Comparison of ENCODE assay signal across 8 cellular contexts in the genomic region with DNA sequence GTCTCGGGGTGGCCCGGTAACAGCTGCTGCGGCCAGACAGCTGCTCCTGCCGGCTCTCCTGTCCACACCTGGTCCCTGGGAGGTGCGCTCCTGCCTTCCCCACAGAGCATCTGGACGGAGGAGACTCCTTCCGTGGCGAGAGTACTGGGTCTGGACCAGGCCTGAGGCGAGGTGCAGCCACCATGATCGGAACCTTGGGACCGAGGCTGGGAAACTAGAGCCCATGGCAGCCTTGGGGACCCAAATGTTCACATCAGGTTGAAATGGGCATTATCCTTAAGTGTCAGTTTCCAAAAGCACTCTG. TPM values are rescaled to one million over a fixed set of nuclear protein-coding genes. Genes with fewer than 3 reads are reported as not detected.
DNase-seq lines count a peak whose midpoint lies in the region; ATAC-seq lines count a peak whose summit lies in the region.

No MANE protein-coding gene starts in this region.

- peak overlapping the region; percentile 95 for H3K4me3 ChIP-seq in iPS-18c (ENCODE audit: insufficient read depth, low read depth, low read length)

- H3K4me3 Mint-ChIP-seq in activated naive CD8-positive, alpha-beta T cell treated with anti-CD3 and anti-CD28 coated beads for 36 hours: peak overlapping the region; percentile 95
- peak overlapping the region; percentile 99 for H3K4me3 Mint-ChIP-seq in stimulated activated naive CD8-positive, alpha-beta T cell treated with anti-CD3 and anti-CD28 coated beads, Interleukin-15, Interleukin-2, amounts not matched to agents 100 ng/mL and 50 ng/mL, for 24 hours

- H3K27me3 Mint-ChIP-seq in activated naive CD8-positive, alpha-beta T cell treated with anti-CD3 and anti-CD28 coated beads for 36 hours: no peaks in the 10 kb centered on the region
- no peaks in the 10 kb centered on the region for H3K27me3 Mint-ChIP-seq in stimulated activated naive CD8-positive, alpha-beta T cell treated with anti-CD3 and anti-CD28 coated beads, Interleukin-15, Interleukin-2, amounts not matched to agents 100 ng/mL and 50 ng/mL, for 24 hours

- peaks cover 5% of the 10 kb centered on the region for H3K9me3 Mint-ChIP-seq in activated naive CD8-positive, alpha-beta T cell treated with anti-CD3 and anti-CD28 coated beads for 36 hours
- peaks cover 8% of the 10 kb centered on the region for H3K9me3 Mint-ChIP-seq in stimulated activated naive CD8-positive, alpha-beta T cell treated with anti-CD3 and anti-CD28 coated beads, Interleukin-15, Interleukin-2, amounts not matched to agents 100 ng/mL and 50 ng/mL, for 24 hours

- peaks cover 32% of the 10 kb centered on the region for H3K4me1 Mint-ChIP-seq in activated naive CD8-positive, alpha-beta T cell treated with anti-CD3 and anti-CD28 coated beads for 36 hours
- peaks cover 42% of the 10 kb centered on the region for H3K4me1 Mint-ChIP-seq in stimulated activated naive CD8-positive, alpha-beta T cell treated with anti-CD3 and anti-CD28 coated beads, Interleukin-15, Interleukin-2, amounts not matched to agents 100 ng/mL and 50 ng/mL, for 24 hours (ENCODE audit: low read depth)

- peak overlapping the region; percentile 80 for H3K27ac Mint-ChIP-seq in activated naive CD8-positive, alpha-beta T cell treated with anti-CD3 and anti-CD28 coated beads for 36 hours
- peak overlapping the region; percentile 93 for H3K27ac Mint-ChIP-seq in stimulated activated naive CD8-positive, alpha-beta T cell treated with anti-CD3 and anti-CD28 coated beads, Interleukin-15, Interleukin-2, amounts not matched to agents 100 ng/mL and 50 ng/mL, for 24 hours

- peaks cover 30% of the 10 kb centered on the region for H3K36me3 Mint-ChIP-seq in activated naive CD8-positive, alpha-beta T cell treated with anti-CD3 and anti-CD28 coated beads for 36 hours
- H3K36me3 Mint-ChIP-seq in stimulated activated naive CD8-positive, alpha-beta T cell treated with anti-CD3 and anti-CD28 coated beads, Interleukin-15, Interleukin-2, amounts not matched to agents 100 ng/mL and 50 ng/mL, for 24 hours (ENCODE audit: low read depth): peaks cover 26% of the 10 kb centered on the region

- peak; percentile 18 for ATAC-seq in GM18499 (IDR thresholded peaks at IDR 0.05; ENCODE audit: insufficient read depth, unreplicated experiment)
- ATAC-seq in HG03066 (IDR thresholded peaks at IDR 0.05; ENCODE audit: low read depth, unreplicated experiment): peak; percentile 28
- ATAC-seq in GM21423 (IDR thresholded peaks at IDR 0.05; ENCODE audit: unreplicated experiment): no peak

- H3K9me3 ChIP-seq in iPS-18c (ENCODE audit: control insufficient read depth, insufficient read depth, low read length): no peaks in the 10 kb centered on the region

- DNase-seq in activated naive CD8-positive, alpha-beta T cell treated with anti-CD3 and anti-CD28 coated beads for 36 hours: no peak
- no peak for DNase-seq in stimulated activated CD4-positive, alpha-beta T cell treated with anti-CD3 and anti-CD28 coated beads, Interleukin-4, amount 100 ng/mL, for 4 hours
- DNase-seq in HT-29 (ENCODE audit: low spot score): no peak

RNA-seq across cellular contexts. Expression of gene GIGYF2, which starts 0.6 kb away (rescaled TPM):
- total RNA-seq in activated naive CD8-positive, alpha-beta T cell treated with anti-CD3 and anti-CD28 coated beads for 36 hours: 10 to 100 TPM; 45.2 to 45.7 TPM
- 27.1 and 40.2 TPM in 2 replicates for total RNA-seq in HT-29 (2014; rRNA removed; shearing (Covaris generic))
